ENCODE assay signal across 8 cellular contexts in the genomic region with DNA sequence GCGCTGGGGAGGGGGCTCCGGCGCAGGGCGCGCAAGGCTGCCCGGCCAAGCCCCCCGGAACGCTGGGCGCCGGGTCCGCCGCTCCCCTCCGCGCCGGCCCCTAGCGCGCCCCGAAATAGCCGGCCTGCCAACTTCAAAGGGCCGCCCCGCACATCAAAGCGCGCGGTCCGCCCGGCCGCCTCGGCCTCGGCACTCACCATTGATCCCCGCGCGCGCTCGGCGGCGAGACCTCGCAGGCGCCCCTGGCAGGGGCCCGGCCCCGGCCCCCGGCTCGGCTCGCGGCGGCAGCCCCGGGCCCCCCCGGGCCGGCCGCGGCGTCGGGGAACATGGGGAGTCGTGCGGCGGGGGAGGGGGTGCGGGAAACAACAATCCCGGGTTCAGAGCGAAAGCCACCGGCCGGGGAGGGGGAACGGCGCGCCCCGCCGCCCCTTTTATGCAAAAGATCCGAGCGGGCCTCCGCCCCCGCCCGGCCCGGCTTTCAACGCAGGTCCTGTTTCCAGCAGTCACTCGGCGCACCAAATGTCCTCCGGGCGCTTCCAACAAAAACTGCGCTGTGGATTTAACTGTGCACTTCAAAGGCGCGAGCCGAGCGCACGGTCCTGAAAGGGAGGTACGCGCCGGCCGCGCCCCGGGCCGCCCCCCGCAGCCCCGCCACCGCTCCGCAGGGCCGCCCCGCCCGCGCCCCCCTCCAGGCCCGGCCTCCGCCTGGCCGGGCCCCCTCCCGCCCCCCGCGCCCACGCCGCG. TPM values are rescaled to one million over a fixed set of nuclear protein-coding genes. Genes with fewer than 3 reads are reported as not detected.
DNase-seq lines count a peak whose midpoint lies in the region; ATAC-seq and TF ChIP-seq lines count a peak whose summit lies in the region.

No MANE protein-coding gene starts in this region.

- peak overlapping the region; percentile 76 for H3K4me2 ChIP-seq in mesenchymal stem cell (ENCODE audit: low read length, poor library complexity, severe bottlenecking)

- no peaks in the 10 kb centered on the region for H3K36me3 ChIP-seq in endocrine pancreas (ENCODE audit: control insufficient read depth, insufficient read depth, low read length)
- H3K36me3 ChIP-seq in mesenchymal stem cell (ENCODE audit: control insufficient read depth in 1 of 2, insufficient read depth in 2 of 2, low read depth in 1 of 2, low read length in 2 of 2), result peaks cover 9 to 13% of the 10 kb centered on the region in 2 experiments

- H3K4me1 ChIP-seq in endocrine pancreas (ENCODE audit: control insufficient read depth, insufficient read depth, low read length) (peaks cover 5% of the 10 kb centered on the region), mesenchymal stem cell (ENCODE audit: control insufficient read depth, insufficient read depth, low read depth, low read length) (peaks cover 32% of the 10 kb centered on the region)

- H2AK5ac ChIP-seq in mesenchymal stem cell (ENCODE audit: low read length, severe bottlenecking), result no peak overlapping the region

- H4K8ac ChIP-seq in mesenchymal stem cell (ENCODE audit: low read length), result no peak overlapping the region

- H3K4me3 ChIP-seq in GM12865 (ENCODE audit: low read depth, low read length), result peak overlapping the region; percentile 57
- H3K4me3 ChIP-seq in endocrine pancreas (ENCODE audit: control insufficient read depth, insufficient read depth, low read length), result no peak overlapping the region
- peak overlapping the region; percentile 73 to 88 for H3K4me3 ChIP-seq in mesenchymal stem cell (ENCODE audit: insufficient read depth in 1 of 2, low read depth in 1 of 2, low read length in 2 of 2)

- no peak overlapping the region for H3K23ac ChIP-seq in mesenchymal stem cell (ENCODE audit: low read length in 2 of 2)

- ATAC-seq in HG03159 (IDR thresholded peaks at IDR 0.05; ENCODE audit: unreplicated experiment), result peak; percentile 44
- ATAC-seq in HG03108 (IDR thresholded peaks at IDR 0.05; ENCODE audit: unreplicated experiment), result no peak

- H3K9me3 ChIP-seq in endocrine pancreas (ENCODE audit: control insufficient read depth, low read length), result no peaks in the 10 kb centered on the region
- no peaks in the 10 kb centered on the region for H3K9me3 ChIP-seq in mesenchymal stem cell (ENCODE audit: control insufficient read depth, low read length)

- H2BK120ac ChIP-seq in mesenchymal stem cell (ENCODE audit: low read depth, low read length), result peak overlapping the region; percentile 97

- WGBS in mesenchymal stem cell, result under 1% methylated on average over 71 of the region's 106 CpGs

- peaks cover 25% of the 10 kb centered on the region for H3K79me1 ChIP-seq in mesenchymal stem cell (replicated peaks; ENCODE audit: low read length, poor library complexity, severe bottlenecking)

- no peak overlapping the region for H2BK12ac ChIP-seq in mesenchymal stem cell (ENCODE audit: low read length in 2 of 2)

- no peak overlapping the region for H4K91ac ChIP-seq in mesenchymal stem cell (ENCODE audit: low read length)

- no peak overlapping the region for H2BK15ac ChIP-seq in mesenchymal stem cell (ENCODE audit: low read depth, poor library complexity, severe bottlenecking)

- H2BK5ac ChIP-seq in mesenchymal stem cell (ENCODE audit: low read depth, low read length, poor library complexity, severe bottlenecking), result peak overlapping the region; percentile 90

- H3K27ac ChIP-seq in mesenchymal stem cell (ENCODE audit: low read length, poor library complexity, severe bottlenecking), result peak overlapping the region; percentile 84

- peak overlapping the region; percentile 55 for H3K9ac ChIP-seq in endocrine pancreas (ENCODE audit: control insufficient read depth, insufficient read depth, low read length)
- peak overlapping the region; percentile 87 for H3K9ac ChIP-seq in mesenchymal stem cell (ENCODE audit: low read length)

- DNase-seq in GM12865 (ENCODE audit: low read depth), result peak; percentile 83
- DNase-seq in NCI-H748 (lab: John Stamatoyannopoulos, UW; ENCODE audit: unreplicated experiment), result peak; percentile 91
- DNase-seq in activated CD8-positive, alpha-beta memory T cell treated with anti-CD3 and anti-CD28 coated beads, Interleukin-2, amount 50 U/mL, for 4 hours, result peak; percentile 70
- DNase-seq in mesenchymal stem cell, result peak; percentile 83
- DNase-seq in stimulated activated CD4-positive, alpha-beta T cell treated with anti-CD3 and anti-CD28 coated beads, TNF-alpha, amount 100 ng/mL, for 48 hours (ENCODE audit: low read depth in 3 of 3), result peak; percentile 55 to 65 (median 61)

- no peak for TF ChIP-seq CTCF in GM12865 (IDR thresholded peaks at IDR 0.05; ENCODE audit: insufficient read depth, low read depth, low read length, missing control alignments)

- H3K27me3 ChIP-seq in endocrine pancreas (ENCODE audit: control insufficient read depth, insufficient read depth, low read length), result no peaks in the 10 kb centered on the region
- H3K27me3 ChIP-seq in mesenchymal stem cell (ENCODE audit: control insufficient read depth in 1 of 2, insufficient read depth in 1 of 2, low read length in 2 of 2), result no peaks in the 10 kb centered on the region

- H3K14ac ChIP-seq in mesenchymal stem cell (ENCODE audit: low read length in 2 of 2), result no peak overlapping the region

- H3K4ac ChIP-seq in mesenchymal stem cell (ENCODE audit: low read depth in 1 of 2, low read length in 2 of 2), result no peak overlapping the region

- H2AFZ ChIP-seq in mesenchymal stem cell (ENCODE audit: low read depth, low read length), result no peak overlapping the region

- H3K18ac ChIP-seq in mesenchymal stem cell (ENCODE audit: low read depth in 1 of 2, low read length in 2 of 2), result peak overlapping the region in 1 of 2 experiments; percentile 53

RNA-seq across cellular contexts. Expression of a gene that starts 0.6 kb away (rescaled TPM):
- 0.17 TPM for polyA plus RNA-seq in mesenchymal stem cell (2013, experiment 1 of 2)
- polyA plus RNA-seq in mesenchymal stem cell (2013, experiment 2 of 2), result 0.22 TPM
